ENCODE assay signal across 1 cellular context in genomic region chr1:246558041-246558440, GRCh38.
TF ChIP-seq lines count a peak whose summit lies in the region.

No MANE protein-coding gene starts in this region.

TF ChIP-seq in HepG2, 621 proteins besides CTCF, POLR2A, EP300 and RAD21 (continued from another document):
- TF ChIP-seq ARID4A (CRISPR knock-in tag; IDR thresholded peaks at IDR 0.05; ENCODE audit: borderline replicate concordance) (peak; percentile 40; the same call in 1 of the 2 replicates), ZNF740 (CRISPR knock-in tag; IDR thresholded peaks at IDR 0.05) (no peak), KLF9 (CRISPR knock-in tag; IDR thresholded peaks at IDR 0.05; ENCODE audit: low read depth) (no peak), THYN1 (CRISPR knock-in tag; IDR thresholded peaks at IDR 0.05; ENCODE audit: borderline replicate concordance, low read depth) (no peak), ATF6 (CRISPR knock-in tag; conservative IDR thresholded peaks at IDR 0.05) (no peak), ZNF230 (CRISPR knock-in tag; IDR thresholded peaks at IDR 0.05) (no peak), MBD4 (IDR thresholded peaks at IDR 0.05; ENCODE audit: borderline replicate concordance, low read length) (no peak), ZNF224 (CRISPR knock-in tag; IDR thresholded peaks at IDR 0.05) (no peak)
TF ChIP-seq in HepG2: peak in this region for 13.
